ENCODE assay signal across 13 cellular contexts in genomic region chr17:39694593-39694992, GRCh38. TPM values are rescaled to one million over a fixed set of nuclear protein-coding genes. Genes with fewer than 3 reads are reported as not detected.
DNase-seq lines count a peak whose midpoint lies in the region; ATAC-seq and TF ChIP-seq lines count a peak whose summit lies in the region.
"Had no signal": no experiment of that assay in that cellular context is flagged by ENCODE, and none has a peak within 500 bp of the region (broad histone marks: within the 10 kb centered on the region; RNA-seq: fewer than 3 reads in every experiment).

No MANE protein-coding gene starts in this region.

- ATAC-seq in HG02970 (IDR thresholded peaks at IDR 0.05; ENCODE audit: low FRiP score, unreplicated experiment), result no peak
- no peak for ATAC-seq in HG03175 (IDR thresholded peaks at IDR 0.05; ENCODE audit: unreplicated experiment)
- ATAC-seq: Panc1 had no signal

- DNase-seq in hepatocyte (ENCODE audit: low spot score), result no peak
- DNase-seq in SKM-1 (lab: John Stamatoyannopoulos, UW; ENCODE audit: unreplicated experiment), result no peak
- DNase-seq in kidney tubule cell (ENCODE audit: low spot score), result no peak
- DNase-seq: HCEC 1CT, NCI-H146, NCI-H524 had no signal

- no peaks in the 10 kb centered on the region for H3K4me1 Mint-ChIP-seq in nephron

- H3K79me2 ChIP-seq in hepatocyte, result peaks cover 13% of the 10 kb centered on the region

- peak overlapping the region; percentile 41 for H3K4me2 ChIP-seq in hepatocyte
- H3K4me2 ChIP-seq: KMS-11 had no signal

- H3K36me3 Mint-ChIP-seq in nephron (ENCODE audit: low read depth), result no peaks in the 10 kb centered on the region

- H3K9me3 ChIP-seq in HUES64 (ENCODE audit: insufficient read depth, low read depth, low read length), result no peaks in the 10 kb centered on the region
- H3K9me3 ChIP-seq in hepatocyte (ENCODE audit: low read depth), result no peaks in the 10 kb centered on the region

- H3K4me1 ChIP-seq in HUES64 (ENCODE audit: insufficient read depth, low read length) (peaks cover 40% of the 10 kb centered on the region), hepatocyte (ENCODE audit: insufficient read depth) (peaks cover 26% of the 10 kb centered on the region)

- H3K4me3 ChIP-seq in HUES64 (ENCODE audit: low read length), result no peak overlapping the region
- H3K4me3 ChIP-seq in hepatocyte, result no peak overlapping the region

- H3K4me3 Mint-ChIP-seq in nephron, result peak overlapping the region in 2 of 3 experiments; percentile 16 to 45

- peak overlapping the region; percentile 9; the same call in 1 of the 2 replicates for H3K9ac ChIP-seq in HUES64 (ENCODE audit: low read depth, low read length)
- H3K9ac ChIP-seq: KMS-11 had no signal

- TF ChIP-seq CTCF in hepatocyte (IDR thresholded peaks at IDR 0.05; ENCODE audit: poor library complexity), result no peak
- no peak for TF ChIP-seq CTCF in nephron (IDR thresholded peaks at IDR 0.05; ENCODE audit: unreplicated experiment in 3 of 3)

- no peaks in the 10 kb centered on the region for H3K9me2 ChIP-seq in hepatocyte (replicated peaks; ENCODE audit: insufficient read depth)

- H3K27me3 ChIP-seq in HUES64 (ENCODE audit: insufficient read depth, low read length) (no peaks in the 10 kb centered on the region), hepatocyte (no peaks in the 10 kb centered on the region)

- H3K27me3 Mint-ChIP-seq in nephron (ENCODE audit: low read depth), result peaks cover 9% of the 10 kb centered on the region

- H4K20me1 ChIP-seq in hepatocyte (ENCODE audit: insufficient read depth, poor library complexity, severe bottlenecking), result no peaks in the 10 kb centered on the region

- H2AFZ ChIP-seq in hepatocyte, result no peak overlapping the region

- 88% methylated on average over 5 of the region's 5 CpGs for WGBS in HUES64
- 89% methylated on average over 5 of the region's 5 CpGs for whole genome bisulfite sequencing in hepatocyte (ENCODE audit: low lambda C conversion rate, missing lambda C conversion rate)

- no peaks in the 10 kb centered on the region for H3K36me3 ChIP-seq in HUES64 (ENCODE audit: insufficient read depth, low read length)
- H3K36me3 ChIP-seq in hepatocyte (replicated peaks; ENCODE audit: insufficient read depth, low read depth), result no peaks in the 10 kb centered on the region

- H3K27ac ChIP-seq in HUES64 (ENCODE audit: low read depth, low read length), result peak overlapping the region; percentile 92
- H3K27ac ChIP-seq in hepatocyte, result peak overlapping the region; percentile 91
- H3K27ac ChIP-seq: KMS-11 had no signal

- H3K9me3 Mint-ChIP-seq in nephron, result no peaks in the 10 kb centered on the region

- H3K27ac Mint-ChIP-seq in nephron, result peak overlapping the region; percentile 72 to 100 (median 97)

RNA-seq across cellular contexts. Expression of gene ERBB2, which starts 5.3 kb away (rescaled TPM):
- 138 TPM for polyA plus RNA-seq in HUES64 (2013, experiment 1 of 2)
- polyA plus RNA-seq in HUES64 (2013, experiment 2 of 2), result 104 TPM
- 77.7 and 93.1 TPM in 2 replicates for total RNA-seq in hepatocyte
- polyA plus RNA-seq in hepatocyte, result 72.9 and 76.4 TPM in 2 replicates

RNA-seq across cellular contexts. Expression of gene PGAP3, which starts 6.7 kb away (rescaled TPM):
- polyA plus RNA-seq in HUES64 (2013, experiment 1 of 2), result 10.3 TPM
- 8.7 TPM for polyA plus RNA-seq in HUES64 (2013, experiment 2 of 2)
- 26.8 and 33.0 TPM in 2 replicates for total RNA-seq in hepatocyte
- 35.4 and 35.6 TPM in 2 replicates for polyA plus RNA-seq in hepatocyte

RNA-seq across cellular contexts. Expression of gene PNMT, which starts 26.3 kb away (rescaled TPM):
- polyA plus RNA-seq in HUES64 (2013, experiment 1 of 2), result 2.9 TPM
- polyA plus RNA-seq in HUES64 (2013, experiment 2 of 2), result 1.9 TPM
- 51.9 and 64.5 TPM in 2 replicates for total RNA-seq in hepatocyte
- 203 and 204 TPM in 2 replicates for polyA plus RNA-seq in hepatocyte
- total RNA-seq: M059J had no signal

RNA-seq across cellular contexts. Expression of gene TCAP, which starts 29.4 kb away (rescaled TPM):
- 0.40 TPM for polyA plus RNA-seq in HUES64 (2013, experiment 1 of 2)
- 0.32 TPM for polyA plus RNA-seq in HUES64 (2013, experiment 2 of 2)
- 0.90 and 1.0 TPM in 2 replicates for total RNA-seq in hepatocyte
- polyA plus RNA-seq in hepatocyte, result 0.64 and 0.66 TPM in 2 replicates
- total RNA-seq: M059J had no signal

RNA-seq across cellular contexts. Expression of gene MIEN1, which starts 35.7 kb away (rescaled TPM):
- polyA plus RNA-seq in HUES64 (2013, experiment 1 of 2), result 29.9 TPM
- 42.8 TPM for polyA plus RNA-seq in HUES64 (2013, experiment 2 of 2)
- total RNA-seq in hepatocyte, result 37.2 and 72.6 TPM in 2 replicates
- polyA plus RNA-seq in hepatocyte, result 129 and 133 TPM in 2 replicates
